Comparison of ENCODE assay signal across 18 cellular contexts in genomic region chr7:135368416-135369186, GRCh38.
DNase-seq lines count a peak whose midpoint lies in the region; ATAC-seq, FAIRE-seq and TF ChIP-seq lines count a peak whose summit lies in the region.
"Had no signal": no experiment of that assay in that cellular context is flagged by ENCODE, and none has a peak within 500 bp of the region (broad histone marks: within the 10 kb centered on the region; RNA-seq: fewer than 3 reads in every experiment).

No MANE protein-coding gene starts in this region.

- peaks cover 0 to 14% (median 0%) of the 10 kb centered on the region in 3 donors for H3K4me1 ChIP-seq in gastroesophageal sphincter

- DNase-seq in NCI-H1417 (lab: John Stamatoyannopoulos, UW), result peak in 2 of 3 experiments; percentile 4 to 47
- no peak for DNase-seq in NCI-H1417 treated with DMSO at 0.1 percent for 48 hours (lab: John Stamatoyannopoulos, UW)
- DNase-seq in GM12891 (ENCODE audit: insufficient read length, low spot score), result no peak
- peak; percentile 53 for DNase-seq in NCI-H69 (lab: John Stamatoyannopoulos, UW)
- DNase-seq in cerebellar nuclear complex (lab: John Stamatoyannopoulos, UW), result no peak
- DNase-seq: Caco-2, DND-41, GF-D8, H7, IMR-90, MV-4-11, NCI-H1694, NCI-H524, PC-9 had no signal

- TF ChIP-seq POLR2A in GM12891 (IDR thresholded peaks at IDR 0.05; ENCODE audit: low read depth, low read length) (no peak), gastroesophageal sphincter (IDR thresholded peaks at IDR 0.05) (no peak)

- no peak for TF ChIP-seq EP300 in gastroesophageal sphincter (IDR thresholded peaks at IDR 0.05)

- no peak for TF ChIP-seq CTCF in gastroesophageal sphincter (IDR thresholded peaks at IDR 0.05)

- FAIRE-seq in GM12891 (lab: Jason Lieb, UNC), result peak; percentile 54

- H3K36me3 ChIP-seq in gastroesophageal sphincter, result no peaks in the 10 kb centered on the region

- 92 to 95% methylated on average over 5 of the region's 5 CpGs for WGBS in gastroesophageal sphincter (ENCODE audit: low coverage in 1 of 2), 2 donors

- H3K27me3 ChIP-seq in gastroesophageal sphincter, result no peaks in the 10 kb centered on the region

- H3K4me3 ChIP-seq in gastroesophageal sphincter, result no peak overlapping the region
- H3K4me3 ChIP-seq: PC-9 had no signal

- H3K9me3 ChIP-seq in gastroesophageal sphincter, result no peaks in the 10 kb centered on the region
- H3K9me3 ChIP-seq: Caco-2 had no signal

- H3K27ac ChIP-seq in gastroesophageal sphincter, result no peak overlapping the region
- H3K27ac ChIP-seq: C4-2B, PC-9 had no signal

- ATAC-seq in esophagus mucosa (peak; percentile 10), HG03159 (IDR thresholded peaks at IDR 0.05; ENCODE audit: unreplicated experiment) (no peak), gastroesophageal sphincter (no peak)

TF ChIP-seq in GM12891, 5 proteins besides CTCF, POLR2A, EP300 and RAD21:
- TF ChIP-seq TAF1 (IDR thresholded peaks at IDR 0.05; ENCODE audit: low read depth, low read length) (no peak), POU2F2 (IDR thresholded peaks at IDR 0.05; ENCODE audit: low read depth, low read length) (no peak), POLR2AphosphoS5 (IDR thresholded peaks at IDR 0.05; ENCODE audit: low read depth, low read length) (no peak), SPI1 (IDR thresholded peaks at IDR 0.05; ENCODE audit: low read depth, low read length) (no peak), PAX5 (IDR thresholded peaks at IDR 0.05; ENCODE audit: insufficient read depth, low read length, severe bottlenecking) (no peak)
TF ChIP-seq in GM12891: peak in this region for 0.

Comparison
In these comparisons a context has a peak if more than half of its experiments do, and no peak if none do; other contexts are left out.
1. DNase-seq: peak in NCI-H1417 (2 of 3) and NCI-H69 (single experiment); none in NCI-H1417 treated with DMSO at 0.1 percent for 48 hours (single experiment), GM12891 (single experiment) and cerebellar nuclear complex (0 of 2).